In genomic region chr2:152097291-152098032, GRCh38 we compare ENCODE assay signal across 8 cellular contexts. TPM values are rescaled to one million over a fixed set of nuclear protein-coding genes. Genes with fewer than 3 reads are reported as not detected.
DNase-seq lines count a peak whose midpoint lies in the region; ATAC-seq and TF ChIP-seq lines count a peak whose summit lies in the region.

No MANE protein-coding gene starts in this region.

- DNase-seq in Calu3 (peak; percentile 2), astrocyte of the cerebellum (ENCODE audit: low read depth) (no peak), iris pigment epithelial cell (ENCODE audit: low read depth) (peak; percentile 28), GM20000 (ENCODE audit: low spot score) (no peak)
- DNase-seq in stimulated activated naive CD8-positive, alpha-beta T cell treated with anti-CD3 and anti-CD28 coated beads, Interleukin-15, Interleukin-2, amounts not matched to agents 100 U/mL and 50 U/mL, for 24 hours, result no peak
- no peak for DNase-seq in stimulated activated naive CD4-positive, alpha-beta T cell (lab: John Stamatoyannopoulos, UW)

- intact Hi-C loops in Calu3 (cut with micrococcal nuclease; ENCODE audit: unreplicated experiment), result no loop called here

- peak overlapping the region; percentile 8 for H3K27ac Mint-ChIP-seq in Calu3 (ENCODE audit: unreplicated experiment)

- in situ Hi-C loops in astrocyte of the cerebellum (cut with HindIII; ENCODE audit: low sequenced_read_pairs), result no loop called here

- ATAC-seq in HG02852 (IDR thresholded peaks at IDR 0.05; ENCODE audit: unreplicated experiment), result peak; percentile 22
- ATAC-seq in stimulated activated naive CD8-positive, alpha-beta T cell treated with anti-CD3 and anti-CD28 coated beads, Interleukin-15, Interleukin-2, amounts not matched to agents 100 U/mL and 50 U/mL, for 24 hours, result peak; percentile 34
- ATAC-seq in GM21515 (IDR thresholded peaks at IDR 0.05; ENCODE audit: unreplicated experiment), result no peak

- peaks cover 71% of the 10 kb centered on the region for H3K27me3 Mint-ChIP-seq in Calu3 (ENCODE audit: unreplicated experiment)

- no peaks in the 10 kb centered on the region for H3K9me3 Mint-ChIP-seq in Calu3 (ENCODE audit: low read depth, unreplicated experiment)

- peak overlapping the region; percentile 57 for H3K4me3 ChIP-seq in astrocyte of the cerebellum (ENCODE audit: low read depth, low read length)

- CTCF ChIA-PET in Calu3 (lab: Charles Lee), result no interaction called here

- TF ChIP-seq CTCF in Calu3 (IDR thresholded peaks at IDR 0.05; ENCODE audit: unreplicated experiment) (no peak), astrocyte of the cerebellum (IDR thresholded peaks at IDR 0.05; ENCODE audit: low read depth, low read length, missing control alignments) (no peak), GM20000 (IDR thresholded peaks at IDR 0.05; ENCODE audit: extremely low read depth, missing control alignments) (no peak)

- H3K36me3 Mint-ChIP-seq in Calu3 (ENCODE audit: insufficient read depth, unreplicated experiment), result peaks cover 18% of the 10 kb centered on the region

- peak overlapping the region; percentile 64 for H3K4me3 Mint-ChIP-seq in Calu3 (ENCODE audit: low read depth, unreplicated experiment)

- H3K4me1 Mint-ChIP-seq in Calu3 (ENCODE audit: low read depth, unreplicated experiment), result peaks cover 20% of the 10 kb centered on the region

- BruUV-seq in Calu3 (replicated peaks; lab: Mats Ljungman, UMichigan), result no TSS peak

RNA-seq across cellular contexts. Expression of gene CACNB4, which starts 1.4 kb away (rescaled TPM):
- total RNA-seq in Calu3 (2022), result 0.33 and 0.51 TPM in 2 replicates

Comparison
In these comparisons a context has a peak if more than half of its experiments do, and no peak if none do; other contexts are left out.
1. DNase-seq: peak in Calu3 (single experiment) and iris pigment epithelial cell (single experiment); none in astrocyte of the cerebellum (single experiment), stimulated activated naive CD8-positive, alpha-beta T cell treated with anti-CD3 and anti-CD28 coated beads, Interleukin-15, Interleukin-2, amounts not matched to agents 100 U/mL and 50 U/mL, for 24 hours (single experiment), stimulated activated naive CD4-positive, alpha-beta T cell (0 of 6) and GM20000 (single experiment).